In genomic region chr4:56467284-56468096, GRCh38 we compare ENCODE assay signal across 1 cellular context.
TF ChIP-seq lines count a peak whose summit lies in the region.

A gene with protein sequence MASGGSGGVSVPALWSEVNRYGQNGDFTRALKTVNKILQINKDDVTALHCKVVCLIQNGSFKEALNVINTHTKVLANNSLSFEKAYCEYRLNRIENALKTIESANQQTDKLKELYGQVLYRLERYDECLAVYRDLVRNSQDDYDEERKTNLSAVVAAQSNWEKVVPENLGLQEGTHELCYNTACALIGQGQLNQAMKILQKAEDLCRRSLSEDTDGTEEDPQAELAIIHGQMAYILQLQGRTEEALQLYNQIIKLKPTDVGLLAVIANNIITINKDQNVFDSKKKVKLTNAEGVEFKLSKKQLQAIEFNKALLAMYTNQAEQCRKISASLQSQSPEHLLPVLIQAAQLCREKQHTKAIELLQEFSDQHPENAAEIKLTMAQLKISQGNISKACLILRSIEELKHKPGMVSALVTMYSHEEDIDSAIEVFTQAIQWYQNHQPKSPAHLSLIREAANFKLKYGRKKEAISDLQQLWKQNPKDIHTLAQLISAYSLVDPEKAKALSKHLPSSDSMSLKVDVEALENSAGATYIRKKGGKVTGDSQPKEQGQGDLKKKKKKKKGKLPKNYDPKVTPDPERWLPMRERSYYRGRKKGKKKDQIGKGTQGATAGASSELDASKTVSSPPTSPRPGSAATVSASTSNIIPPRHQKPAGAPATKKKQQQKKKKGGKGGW (plus strand): TSS chr4:56467617. CDS start chr4:56467636, 19 bp downstream.

TF ChIP-seq in K562, 482 proteins besides CTCF, POLR2A, EP300 and RAD21 (continued from another document and continues in another):
- TF ChIP-seq, protein P1, sequence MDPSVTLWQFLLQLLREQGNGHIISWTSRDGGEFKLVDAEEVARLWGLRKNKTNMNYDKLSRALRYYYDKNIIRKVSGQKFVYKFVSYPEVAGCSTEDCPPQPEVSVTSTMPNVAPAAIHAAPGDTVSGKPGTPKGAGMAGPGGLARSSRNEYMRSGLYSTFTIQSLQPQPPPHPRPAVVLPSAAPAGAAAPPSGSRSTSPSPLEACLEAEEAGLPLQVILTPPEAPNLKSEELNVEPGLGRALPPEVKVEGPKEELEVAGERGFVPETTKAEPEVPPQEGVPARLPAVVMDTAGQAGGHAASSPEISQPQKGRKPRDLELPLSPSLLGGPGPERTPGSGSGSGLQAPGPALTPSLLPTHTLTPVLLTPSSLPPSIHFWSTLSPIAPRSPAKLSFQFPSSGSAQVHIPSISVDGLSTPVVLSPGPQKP (CRISPR knock-in tag; IDR thresholded peaks at IDR 0.05), result no peak
- TF ChIP-seq ATF3 (IDR thresholded peaks at IDR 0.05) (no peak), ATF3 (CRISPR knock-in tag; conservative IDR thresholded peaks at IDR 0.05) (peak; percentile 68; the same call in 1 of the 2 replicates), ZNF77 (CRISPR knock-in tag; IDR thresholded peaks at IDR 0.05) (no peak), GABPB1 (CRISPR knock-in tag; IDR thresholded peaks at IDR 0.05) (peak; percentile 96), KLF1 (tag; IDR thresholded peaks at IDR 0.05) (no peak), KAT2B (IDR thresholded peaks at IDR 0.05; ENCODE audit: low read depth, low read length) (no peak), FOSL1 (tag; conservative IDR thresholded peaks at IDR 0.05) (no peak), ZNF197 (CRISPR knock-in tag; IDR thresholded peaks at IDR 0.05; ENCODE audit: low read depth) (no peak), GATAD2A (IDR thresholded peaks at IDR 0.05) (no peak), ZNF740 (CRISPR knock-in tag; IDR thresholded peaks at IDR 0.05) (peak; percentile 87), ZNF740 (tag; IDR thresholded peaks at IDR 0.05) (peak in 1 of 2 experiments; percentile 85; a peak in 1 of 4 replicates), MIER1 (IDR thresholded peaks at IDR 0.05; ENCODE audit: low read depth) (no peak), OTX1 (CRISPR knock-in tag; IDR thresholded peaks at IDR 0.05) (no peak), POLR3G (IDR thresholded peaks at IDR 0.05; ENCODE audit: extremely low read depth, insufficient read length, insufficient replicate concordance) (no peak), CTBP1 (IDR thresholded peaks at IDR 0.05; ENCODE audit: borderline replicate concordance) (peak; percentile 60; the same call in 1 of the 2 replicates), CBX1 (IDR thresholded peaks at IDR 0.05; ENCODE audit: low read depth) (no peak), C11orf30 (IDR thresholded peaks at IDR 0.05; ENCODE audit: low read depth) (peak; percentile 68), ZNF76 (CRISPR knock-in tag; IDR thresholded peaks at IDR 0.05; ENCODE audit: borderline replicate concordance) (no peak), TSC22D4 (tag; IDR thresholded peaks at IDR 0.05) (no peak), GTF2F1 (IDR thresholded peaks at IDR 0.05; ENCODE audit: low read depth, low read length) (no peak; the same call in 1 of the 2 replicates), RFX7 (CRISPR knock-in tag; IDR thresholded peaks at IDR 0.05) (no peak), MYC (IDR thresholded peaks at IDR 0.05; ENCODE audit: low read depth, low read length) (peak; percentile 77), MYC (CRISPR knock-in tag; IDR thresholded peaks at IDR 0.05; ENCODE audit: borderline replicate concordance, low read depth) (peak; percentile 70; the same call in 1 of the 2 replicates), CUX1 (CRISPR knock-in tag; IDR thresholded peaks at IDR 0.05) (no peak), KDM4B (IDR thresholded peaks at IDR 0.05; ENCODE audit: borderline replicate concordance in 2 of 2, low read depth in 1 of 2) (peak in 1 of 2 experiments; percentile 79; a peak in 1 of 4 replicates), BRF1 (IDR thresholded peaks at IDR 0.05; ENCODE audit: borderline replicate concordance, extremely low read depth, insufficient read length) (no peak), CBFB (CRISPR knock-in tag; IDR thresholded peaks at IDR 0.05) (no peak), ZNF79 (CRISPR knock-in tag; IDR thresholded peaks at IDR 0.05; ENCODE audit: low read depth) (no peak), TFAP4 (CRISPR knock-in tag; IDR thresholded peaks at IDR 0.05; ENCODE audit: borderline replicate concordance) (peak; percentile 53; the same call in 1 of the 2 replicates), HEY1 (CRISPR knock-in tag; IDR thresholded peaks at IDR 0.05; ENCODE audit: borderline replicate concordance) (no peak), RUNX1 (IDR thresholded peaks at IDR 0.05; ENCODE audit: low read depth) (no peak), HNRNPH1 (optimal IDR thresholded peaks at IDR 0.05; ENCODE audit: low read depth, low read length) (no peak)
- TF ChIP-seq, protein P2, sequence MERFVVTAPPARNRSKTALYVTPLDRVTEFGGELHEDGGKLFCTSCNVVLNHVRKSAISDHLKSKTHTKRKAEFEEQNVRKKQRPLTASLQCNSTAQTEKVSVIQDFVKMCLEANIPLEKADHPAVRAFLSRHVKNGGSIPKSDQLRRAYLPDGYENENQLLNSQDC (CRISPR knock-in tag; IDR thresholded peaks at IDR 0.05), result no peak
- TF ChIP-seq, protein P3, sequence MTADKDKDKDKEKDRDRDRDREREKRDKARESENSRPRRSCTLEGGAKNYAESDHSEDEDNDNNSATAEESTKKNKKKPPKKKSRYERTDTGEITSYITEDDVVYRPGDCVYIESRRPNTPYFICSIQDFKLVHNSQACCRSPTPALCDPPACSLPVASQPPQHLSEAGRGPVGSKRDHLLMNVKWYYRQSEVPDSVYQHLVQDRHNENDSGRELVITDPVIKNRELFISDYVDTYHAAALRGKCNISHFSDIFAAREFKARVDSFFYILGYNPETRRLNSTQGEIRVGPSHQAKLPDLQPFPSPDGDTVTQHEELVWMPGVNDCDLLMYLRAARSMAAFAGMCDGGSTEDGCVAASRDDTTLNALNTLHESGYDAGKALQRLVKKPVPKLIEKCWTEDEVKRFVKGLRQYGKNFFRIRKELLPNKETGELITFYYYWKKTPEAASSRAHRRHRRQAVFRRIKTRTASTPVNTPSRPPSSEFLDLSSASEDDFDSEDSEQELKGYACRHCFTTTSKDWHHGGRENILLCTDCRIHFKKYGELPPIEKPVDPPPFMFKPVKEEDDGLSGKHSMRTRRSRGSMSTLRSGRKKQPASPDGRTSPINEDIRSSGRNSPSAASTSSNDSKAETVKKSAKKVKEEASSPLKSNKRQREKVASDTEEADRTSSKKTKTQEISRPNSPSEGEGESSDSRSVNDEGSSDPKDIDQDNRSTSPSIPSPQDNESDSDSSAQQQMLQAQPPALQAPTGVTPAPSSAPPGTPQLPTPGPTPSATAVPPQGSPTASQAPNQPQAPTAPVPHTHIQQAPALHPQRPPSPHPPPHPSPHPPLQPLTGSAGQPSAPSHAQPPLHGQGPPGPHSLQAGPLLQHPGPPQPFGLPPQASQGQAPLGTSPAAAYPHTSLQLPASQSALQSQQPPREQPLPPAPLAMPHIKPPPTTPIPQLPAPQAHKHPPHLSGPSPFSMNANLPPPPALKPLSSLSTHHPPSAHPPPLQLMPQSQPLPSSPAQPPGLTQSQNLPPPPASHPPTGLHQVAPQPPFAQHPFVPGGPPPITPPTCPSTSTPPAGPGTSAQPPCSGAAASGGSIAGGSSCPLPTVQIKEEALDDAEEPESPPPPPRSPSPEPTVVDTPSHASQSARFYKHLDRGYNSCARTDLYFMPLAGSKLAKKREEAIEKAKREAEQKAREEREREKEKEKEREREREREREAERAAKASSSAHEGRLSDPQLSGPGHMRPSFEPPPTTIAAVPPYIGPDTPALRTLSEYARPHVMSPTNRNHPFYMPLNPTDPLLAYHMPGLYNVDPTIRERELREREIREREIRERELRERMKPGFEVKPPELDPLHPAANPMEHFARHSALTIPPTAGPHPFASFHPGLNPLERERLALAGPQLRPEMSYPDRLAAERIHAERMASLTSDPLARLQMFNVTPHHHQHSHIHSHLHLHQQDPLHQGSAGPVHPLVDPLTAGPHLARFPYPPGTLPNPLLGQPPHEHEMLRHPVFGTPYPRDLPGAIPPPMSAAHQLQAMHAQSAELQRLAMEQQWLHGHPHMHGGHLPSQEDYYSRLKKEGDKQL (CRISPR knock-in tag; IDR thresholded peaks at IDR 0.05; ENCODE audit: borderline replicate concordance), result no peak; the same call in 1 of the 2 replicates
- TF ChIP-seq, protein P4, sequence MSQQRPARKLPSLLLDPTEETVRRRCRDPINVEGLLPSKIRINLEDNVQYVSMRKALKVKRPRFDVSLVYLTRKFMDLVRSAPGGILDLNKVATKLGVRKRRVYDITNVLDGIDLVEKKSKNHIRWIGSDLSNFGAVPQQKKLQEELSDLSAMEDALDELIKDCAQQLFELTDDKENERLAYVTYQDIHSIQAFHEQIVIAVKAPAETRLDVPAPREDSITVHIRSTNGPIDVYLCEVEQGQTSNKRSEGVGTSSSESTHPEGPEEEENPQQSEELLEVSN (IDR thresholded peaks at IDR 0.05; ENCODE audit: borderline replicate concordance in 1 of 2, extremely low read depth in 1 of 2, insufficient read depth in 1 of 2, insufficient read length in 1 of 2, low read depth in 1 of 2, low read length in 1 of 2, poor library complexity in 1 of 2, severe bottlenecking in 1 of 2), result peak in 1 of 2 experiments; percentile 44
- TF ChIP-seq, protein P5, sequence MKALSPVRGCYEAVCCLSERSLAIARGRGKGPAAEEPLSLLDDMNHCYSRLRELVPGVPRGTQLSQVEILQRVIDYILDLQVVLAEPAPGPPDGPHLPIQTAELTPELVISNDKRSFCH (CRISPR knock-in tag; IDR thresholded peaks at IDR 0.05), result no peak
- TF ChIP-seq, protein P5 (tag; IDR thresholded peaks at IDR 0.05), result no peak
- TF ChIP-seq, protein P6, sequence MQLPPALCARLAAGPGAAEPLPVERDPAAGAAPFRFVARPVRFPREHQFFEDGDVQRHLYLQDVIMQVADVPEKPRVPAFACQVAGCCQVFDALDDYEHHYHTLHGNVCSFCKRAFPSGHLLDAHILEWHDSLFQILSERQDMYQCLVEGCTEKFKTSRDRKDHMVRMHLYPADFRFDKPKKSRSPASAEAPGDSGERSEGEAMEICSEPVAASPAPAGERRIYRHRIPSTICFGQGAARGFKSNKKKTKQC (CRISPR knock-in tag; IDR thresholded peaks at IDR 0.05), result no peak
